Comparison of ENCODE assay signal across 1 cellular context in the genomic region with DNA sequence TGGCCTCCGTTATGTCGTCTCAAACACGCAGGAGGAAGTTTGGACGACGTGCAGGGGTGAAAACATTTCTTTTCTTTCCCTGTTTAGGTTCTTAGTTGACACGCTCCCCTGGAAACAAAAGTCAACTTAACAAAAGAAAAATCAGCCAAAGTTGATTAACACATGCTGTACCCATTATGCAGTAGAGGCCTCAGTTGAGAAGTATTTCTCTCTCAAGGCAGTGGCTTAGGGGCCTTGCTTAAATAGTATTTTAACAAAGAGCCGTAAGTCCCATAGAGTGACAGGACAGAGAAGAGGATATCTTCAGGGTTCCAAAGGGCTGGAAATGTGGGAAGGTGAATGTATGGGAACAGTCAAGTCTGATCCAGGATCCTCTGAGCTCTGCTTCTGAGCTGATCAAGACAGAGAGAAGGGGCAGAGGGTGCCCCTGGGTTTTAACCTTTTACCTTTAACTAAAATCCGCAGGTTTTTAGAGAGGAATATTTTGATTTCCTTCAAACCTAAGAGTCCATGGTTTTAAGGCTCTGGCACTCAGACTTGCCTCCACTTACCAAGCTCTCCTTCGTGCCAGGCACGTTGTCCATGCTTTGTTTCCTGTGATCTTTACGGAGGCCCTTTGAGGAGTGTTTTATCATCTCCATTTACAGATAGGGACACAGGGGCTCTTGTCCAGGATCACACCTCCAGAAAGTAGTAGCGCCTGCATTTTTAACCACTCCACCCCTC.
TF ChIP-seq lines count a peak whose summit lies in the region.

No MANE protein-coding gene starts in this region.

TF ChIP-seq in GM12878, 131 proteins besides CTCF, POLR2A, EP300 and RAD21 (continued from another document):
- TF ChIP-seq, protein P1, sequence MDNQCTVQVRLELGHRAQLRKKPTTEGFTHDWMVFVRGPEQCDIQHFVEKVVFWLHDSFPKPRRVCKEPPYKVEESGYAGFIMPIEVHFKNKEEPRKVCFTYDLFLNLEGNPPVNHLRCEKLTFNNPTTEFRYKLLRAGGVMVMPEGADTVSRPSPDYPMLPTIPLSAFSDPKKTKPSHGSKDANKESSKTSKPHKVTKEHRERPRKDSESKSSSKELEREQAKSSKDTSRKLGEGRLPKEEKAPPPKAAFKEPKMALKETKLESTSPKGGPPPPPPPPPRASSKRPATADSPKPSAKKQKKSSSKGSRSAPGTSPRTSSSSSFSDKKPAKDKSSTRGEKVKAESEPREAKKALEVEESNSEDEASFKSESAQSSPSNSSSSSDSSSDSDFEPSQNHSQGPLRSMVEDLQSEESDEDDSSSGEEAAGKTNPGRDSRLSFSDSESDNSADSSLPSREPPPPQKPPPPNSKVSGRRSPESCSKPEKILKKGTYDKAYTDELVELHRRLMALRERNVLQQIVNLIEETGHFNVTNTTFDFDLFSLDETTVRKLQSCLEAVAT (IDR thresholded peaks at IDR 0.05), result peak; percentile 91
- TF ChIP-seq JUND (IDR thresholded peaks at IDR 0.05; ENCODE audit: low read depth, low read length), result no peak
- TF ChIP-seq, protein P2, sequence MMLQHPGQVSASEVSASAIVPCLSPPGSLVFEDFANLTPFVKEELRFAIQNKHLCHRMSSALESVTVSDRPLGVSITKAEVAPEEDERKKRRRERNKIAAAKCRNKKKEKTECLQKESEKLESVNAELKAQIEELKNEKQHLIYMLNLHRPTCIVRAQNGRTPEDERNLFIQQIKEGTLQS (IDR thresholded peaks at IDR 0.05; ENCODE audit: borderline replicate concordance, extremely low read depth, low read depth, low read length), result no peak
- TF ChIP-seq CHD4 (IDR thresholded peaks at IDR 0.05), result no peak
- TF ChIP-seq, protein P3, sequence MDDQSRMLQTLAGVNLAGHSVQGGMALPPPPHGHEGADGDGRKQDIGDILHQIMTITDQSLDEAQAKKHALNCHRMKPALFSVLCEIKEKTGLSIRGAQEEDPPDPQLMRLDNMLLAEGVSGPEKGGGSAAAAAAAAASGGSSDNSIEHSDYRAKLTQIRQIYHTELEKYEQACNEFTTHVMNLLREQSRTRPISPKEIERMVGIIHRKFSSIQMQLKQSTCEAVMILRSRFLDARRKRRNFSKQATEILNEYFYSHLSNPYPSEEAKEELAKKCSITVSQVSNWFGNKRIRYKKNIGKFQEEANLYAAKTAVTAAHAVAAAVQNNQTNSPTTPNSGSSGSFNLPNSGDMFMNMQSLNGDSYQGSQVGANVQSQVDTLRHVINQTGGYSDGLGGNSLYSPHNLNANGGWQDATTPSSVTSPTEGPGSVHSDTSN (IDR thresholded peaks at IDR 0.05; ENCODE audit: insufficient replicate concordance, low read depth, low read length), result peak; percentile 7
- TF ChIP-seq STAT1 (conservative IDR thresholded peaks at IDR 0.05), result no peak; the same call in 1 of the 2 replicates
- TF ChIP-seq TARDBP (IDR thresholded peaks at IDR 0.05; ENCODE audit: borderline replicate concordance), result no peak
- no peak for TF ChIP-seq ESRRA (IDR thresholded peaks at IDR 0.05; ENCODE audit: low read length)
- no peak for TF ChIP-seq SMC3 (IDR thresholded peaks at IDR 0.05; ENCODE audit: borderline replicate concordance, low read length)
- TF ChIP-seq POLR2AphosphoS2 (IDR thresholded peaks at IDR 0.05; ENCODE audit: low read depth, low read length), result no peak; the same call in 1 of the 2 replicates
- TF ChIP-seq CBX3 (IDR thresholded peaks at IDR 0.05; ENCODE audit: borderline replicate concordance, low read depth), result no peak
- TF ChIP-seq POLR2AphosphoS5 (IDR thresholded peaks at IDR 0.05; ENCODE audit: low read length), result peak; percentile 65
- TF ChIP-seq MEF2A (IDR thresholded peaks at IDR 0.05; ENCODE audit: insufficient read depth, low read depth, low read length), result no peak
- peak; percentile 59; the same call in 2 of the 3 replicates for TF ChIP-seq POU2F2 (IDR thresholded peaks at IDR 0.05; ENCODE audit: borderline replicate concordance, low read depth, low read length)
- peak; percentile 49; the same call in 1 of the 2 replicates for TF ChIP-seq ZNF217 (IDR thresholded peaks at IDR 0.05)
- peak; percentile 36; the same call in 1 of the 2 replicates for TF ChIP-seq PRDM15 (CRISPR knock-in tag; IDR thresholded peaks at IDR 0.05)
- no peak for TF ChIP-seq CHD2 (IDR thresholded peaks at IDR 0.05; ENCODE audit: borderline replicate concordance, low read depth, low read length)
- no peak for TF ChIP-seq KDM1A (IDR thresholded peaks at IDR 0.05; ENCODE audit: borderline replicate concordance)
- TF ChIP-seq BCL3 (IDR thresholded peaks at IDR 0.05; ENCODE audit: borderline replicate concordance, insufficient read depth, low read depth, low read length, poor library complexity, severe bottlenecking), result no peak
- TF ChIP-seq SMAD1 (IDR thresholded peaks at IDR 0.05; ENCODE audit: low read depth, partially characterized antibody), result peak; percentile 79
- TF ChIP-seq RBBP5 (conservative IDR thresholded peaks at IDR 0.05), result no peak
- peak; percentile 94 for TF ChIP-seq SMARCA5 (IDR thresholded peaks at IDR 0.05)
- peak; percentile 92; the same call in 1 of the 2 replicates for TF ChIP-seq CHD1 (IDR thresholded peaks at IDR 0.05; ENCODE audit: low read depth, low read length)
- TF ChIP-seq IKZF1 (conservative IDR thresholded peaks at IDR 0.05), result no peak
